Comparison of ENCODE assay signal across 8 cellular contexts in genomic region chr1:25998075-25998761, GRCh38. TPM values are rescaled to one million over a fixed set of nuclear protein-coding genes. Genes with fewer than 3 reads are reported as not detected.
DNase-seq lines count a peak whose midpoint lies in the region.

No MANE protein-coding gene starts in this region.

- H3K9me3 ChIP-seq in HAP-1 (no peaks in the 10 kb centered on the region), MG63 (no peaks in the 10 kb centered on the region), neuron (ENCODE audit: low read length) (no peaks in the 10 kb centered on the region), subcutaneous abdominal adipose tissue (ENCODE audit: control insufficient read depth in 5 of 5, low read length in 5 of 5) (no peaks in the 10 kb centered on the region)

- peak overlapping the region; percentile 38 to 90 (median 88) for H3K9ac ChIP-seq in subcutaneous abdominal adipose tissue (ENCODE audit: low read length in 5 of 5)

- H2AFZ ChIP-seq in neuron (ENCODE audit: low read depth, low read length): peak overlapping the region; percentile 71

- H3K27ac ChIP-seq in subcutaneous abdominal adipose tissue (ENCODE audit: low read depth, low read length): peak overlapping the region; percentile 92

- peak; percentile 99 for DNase-seq in G401 (ENCODE audit: low spot score)
- peak; percentile 97 for DNase-seq in HAP-1 (ENCODE audit: low spot score in 2 of 2)
- peak; percentile 95 for DNase-seq in MG63
- peak; percentile 98 for DNase-seq in SHP77 treated with DMSO at 0.1 percent for 48 hours (lab: John Stamatoyannopoulos, UW)
- DNase-seq in activated gamma-delta T cell treated with anti-CD3 and anti-CD28 coated beads, Interleukin-2, amount 50 U/mL, for 16 hours (ENCODE audit: low read depth): peak; percentile 95
- peak; percentile 99 for DNase-seq in foreskin melanocyte

- H3K27me3 ChIP-seq in HAP-1 (ENCODE audit: low read depth): no peaks in the 10 kb centered on the region
- no peaks in the 10 kb centered on the region for H3K27me3 ChIP-seq in MG63
- no peaks in the 10 kb centered on the region for H3K27me3 ChIP-seq in neuron (ENCODE audit: insufficient read depth, low read length)
- H3K27me3 ChIP-seq in subcutaneous abdominal adipose tissue (ENCODE audit: control insufficient read depth in 5 of 5, insufficient read depth in 4 of 5, low read length in 5 of 5): no peaks in the 10 kb centered on the region

- H3K4me3 ChIP-seq in HAP-1 (peak overlapping the region; percentile 63), MG63 (peak overlapping the region; percentile 63), neuron (ENCODE audit: low read length) (peak overlapping the region; percentile 71), subcutaneous abdominal adipose tissue (ENCODE audit: low read depth in 1 of 5, low read length in 5 of 5) (peak overlapping the region; percentile 72 to 87 (median 78))

- H3K4me1 ChIP-seq in HAP-1 (peaks cover 14% of the 10 kb centered on the region), neuron (ENCODE audit: insufficient read depth, low read length) (peaks cover 30% of the 10 kb centered on the region), subcutaneous abdominal adipose tissue (ENCODE audit: control insufficient read depth in 5 of 5, insufficient read depth in 5 of 5, low read length in 5 of 5) (peaks cover 8 to 21% (median 20%) of the 10 kb centered on the region in 5 donors)

- H3K36me3 ChIP-seq in HAP-1 (replicated peaks): no peaks in the 10 kb centered on the region
- H3K36me3 ChIP-seq in MG63: no peaks in the 10 kb centered on the region
- H3K36me3 ChIP-seq in neuron (ENCODE audit: insufficient read depth, low read length): no peaks in the 10 kb centered on the region
- H3K36me3 ChIP-seq in subcutaneous abdominal adipose tissue (ENCODE audit: control insufficient read depth in 5 of 5, insufficient read depth in 5 of 5, low read length in 5 of 5): no peaks in the 10 kb centered on the region

- in situ Hi-C loops in G401 (cut with HindIII; ENCODE audit: low sequenced_read_pairs) (loop anchor here (10.0 kb wide), 1 partner anchor 103 kb away; no protein-coding TSS in a partner anchor), HAP-1 (cut with MboI; ENCODE audit: low sequenced_read_pairs) (loop anchor here (5.0 kb wide), 1 partner anchor 101 kb away; no protein-coding TSS in a partner anchor)

RNA-seq across cellular contexts. Expression of gene PAFAH2, which starts 0.4 kb away (rescaled TPM):
- total RNA-seq in G401 (2014; rRNA removed; shearing (Covaris generic)): 6.5 and 9.2 TPM in 2 replicates
- 3.3 and 4.5 TPM in 2 replicates for total RNA-seq in MG63 (2014; rRNA removed; shearing (Covaris generic); ENCODE audit: low replicate concordance)

RNA-seq across cellular contexts. Expression of gene EXTL1, which starts 23.4 kb away (rescaled TPM):
- 88.2 and 101 TPM in 2 replicates for total RNA-seq in G401 (2014; rRNA removed; shearing (Covaris generic))
- not detected in 2 replicates for total RNA-seq in MG63 (2014; rRNA removed; shearing (Covaris generic); ENCODE audit: low replicate concordance)

RNA-seq across cellular contexts. Expression of gene SLC30A2, which starts 47.7 kb away (rescaled TPM):
- total RNA-seq in G401 (2014; rRNA removed; shearing (Covaris generic)): 0.88 TPM in 1 of 2 replicates, not detected in the other
- not detected in 2 replicates for total RNA-seq in MG63 (2014; rRNA removed; shearing (Covaris generic); ENCODE audit: low replicate concordance)

Comparison
In these comparisons a context has a peak if more than half of its experiments do, and no peak if none do; other contexts are left out.
1. Peak in every context shown above with its lines: DNase-seq, H3K4me3 ChIP-seq and H3K27ac ChIP-seq.
2. RNA of gene EXTL1, which starts 23.4 kb away (total RNA-seq): 88.2 to 101 TPM in G401; not detected in MG63; every median in the first group is over 10 times any median in the second.